Comparison of ENCODE assay signal across 19 cellular contexts in genomic region chr20:59705651-59706101, GRCh38.
DNase-seq lines count a peak whose midpoint lies in the region; ATAC-seq and TF ChIP-seq lines count a peak whose summit lies in the region.
"Had no signal": no experiment of that assay in that cellular context is flagged by ENCODE, and none has a peak within 500 bp of the region (broad histone marks: within the 10 kb centered on the region; RNA-seq: fewer than 3 reads in every experiment).

No MANE protein-coding gene starts in this region.

- POLR2A ChIA-PET in OCI-LY7 (lab: Charles Lee) (no interaction called here), GM10248 (lab: Yijun Ruan, JAX) (no interaction called here), HEK293T (lab: Yijun Ruan, JAX) (no interaction called here)

- no peaks in the 10 kb centered on the region for H3K79me2 ChIP-seq in OCI-LY7 (ENCODE audit: insufficient read depth, low read depth, low read length)

- H3K4me1 ChIP-seq in OCI-LY7 (ENCODE audit: insufficient read depth, low read length, poor library complexity, severe bottlenecking), result no peaks in the 10 kb centered on the region
- H3K4me1 ChIP-seq: A549, SJCRH30 had no signal

- TF ChIP-seq CTCF in GM12864 (IDR thresholded peaks at IDR 0.05; ENCODE audit: low read depth, low read length, missing control alignments) (peak; percentile 9), OCI-LY7 (conservative IDR thresholded peaks at IDR 0.05; ENCODE audit: low read length) (no peak), GM10248 (IDR thresholded peaks at IDR 0.05; ENCODE audit: control extremely low read depth, extremely low read depth, low read depth, missing control alignments) (no peak)

- DNase-seq in GM12864 (ENCODE audit: low read depth) (no peak), HT-29 (ENCODE audit: low spot score) (peak; percentile 32), OCI-LY7 (ENCODE audit: low spot score) (peak; percentile 4), islet precursor cell (peak; percentile 40), GM10248 (ENCODE audit: extremely low spot score) (no peak), HEK293T (ENCODE audit: extremely low spot score) (no peak), HuH-7 (ENCODE audit: low spot score) (no peak)
- DNase-seq: DND-41, HFFc6, NCI-H187, NCI-H226, NCI-H524, PC-9, SJCRH30 had no signal

- H3K4me3 ChIP-seq in GM12864 (ENCODE audit: low read depth, low read length) (no peak overlapping the region), OCI-LY7 (ENCODE audit: low read depth, low read length, poor library complexity, severe bottlenecking) (no peak overlapping the region)
- H3K4me3 ChIP-seq: A549, GM12878, PC-9, SJCRH30 had no signal

- H4K20me1 ChIP-seq in OCI-LY7 (ENCODE audit: insufficient read depth, low read length), result no peaks in the 10 kb centered on the region

- no peak overlapping the region for H3K27ac ChIP-seq in OCI-LY7 (ENCODE audit: low read depth, low read length, poor library complexity, severe bottlenecking)
- H3K27ac ChIP-seq: A549, C4-2B, PC-9, RWPE1, SJCRH30 had no signal

- CTCF ChIA-PET in OCI-LY7 (lab: Charles Lee; ENCODE audit: unreplicated experiment) (no interaction called here), GM10248 (lab: Yijun Ruan, JAX) (no interaction called here), HEK293T (lab: Yijun Ruan, JAX) (interaction anchor here (1.1 kb wide), 1 partner anchor 41 kb away, joined by 3 read pairs; no protein-coding TSS in a partner anchor)

- no peak for ATAC-seq in HG03097 (IDR thresholded peaks at IDR 0.05; ENCODE audit: low FRiP score, unreplicated experiment)
- ATAC-seq: A549, GM12878 had no signal

- no peaks in the 10 kb centered on the region for H3K9me2 ChIP-seq in OCI-LY7 (ENCODE audit: insufficient read depth, low read length)

- no TSS peak for BruUV-seq in OCI-LY7 (replicated peaks; lab: Mats Ljungman, UMichigan)

- no peak overlapping the region for H3K4me2 ChIP-seq in OCI-LY7 (ENCODE audit: low read length)
- H3K4me2 ChIP-seq: A549, PC-9 had no signal

- H3K9me3 ChIP-seq in OCI-LY7 (ENCODE audit: low read length), result no peaks in the 10 kb centered on the region
- H3K9me3 ChIP-seq: A549, SJCRH30 had no signal

- H3K36me3 ChIP-seq in OCI-LY7 (ENCODE audit: insufficient read depth, low read length), result no peaks in the 10 kb centered on the region
- H3K36me3 ChIP-seq: SJCRH30 had no signal

- H2AFZ ChIP-seq in OCI-LY7 (ENCODE audit: low read length), result no peak overlapping the region
- H2AFZ ChIP-seq: PC-9 had no signal

- intact Hi-C loops in OCI-LY7 (cut with micrococcal nuclease; ENCODE audit: unreplicated experiment), result no loop called here

TF ChIP-seq in HEK293T, 16 proteins besides CTCF, POLR2A, EP300 and RAD21:
- TF ChIP-seq SUZ12 (IDR thresholded peaks at IDR 0.05) (no peak), SP1 (IDR thresholded peaks at IDR 0.05) (no peak), ARNT (IDR thresholded peaks at IDR 0.05) (no peak), PKNOX1 (IDR thresholded peaks at IDR 0.05) (no peak), LEF1 (IDR thresholded peaks at IDR 0.05; ENCODE audit: borderline replicate concordance) (no peak), FOXK2 (IDR thresholded peaks at IDR 0.05) (no peak), TARDBP (IDR thresholded peaks at IDR 0.05) (no peak), BHLHE40 (IDR thresholded peaks at IDR 0.05; ENCODE audit: borderline replicate concordance) (no peak), L3MBTL2 (conservative IDR thresholded peaks at IDR 0.05) (no peak), HDGF (IDR thresholded peaks at IDR 0.05; ENCODE audit: borderline replicate concordance) (no peak), CTBP1 (IDR thresholded peaks at IDR 0.05; ENCODE audit: borderline replicate concordance) (no peak), FOXM1 (IDR thresholded peaks at IDR 0.05; ENCODE audit: borderline replicate concordance) (no peak), NFRKB (IDR thresholded peaks at IDR 0.05) (no peak), FOXA1 (IDR thresholded peaks at IDR 0.05) (no peak), ELF4 (IDR thresholded peaks at IDR 0.05) (no peak), ZNF384 (IDR thresholded peaks at IDR 0.05) (no peak)

Comparison
In these comparisons a context has a peak if more than half of its experiments do, and no peak if none do; other contexts are left out.
1. DNase-seq: peak in HT-29 (single experiment), OCI-LY7 (single experiment) and islet precursor cell (single experiment); none in GM12864 (single experiment), GM10248 (single experiment), HEK293T (single experiment) and HuH-7 (single experiment).